ENCODE assay signal across 23 cellular contexts in genomic region chr2:107364361-107364950, GRCh38.
"Had no signal": no experiment of that assay in that cellular context is flagged by ENCODE, and none has a peak within 500 bp of the region (broad histone marks: within the 10 kb centered on the region; RNA-seq: fewer than 3 reads in every experiment).

No MANE protein-coding gene starts in this region.

- H3K9me3 Mint-ChIP-seq: nephron progenitor cell had no signal

- H3K4me3 Mint-ChIP-seq: activated naive CD8-positive, alpha-beta T cell; nephron progenitor cell had no signal

- H3K27ac Mint-ChIP-seq: activated naive CD8-positive, alpha-beta T cell had no signal

- H3K4me3 ChIP-seq: colonic mucosa, left lung, skin epidermis, vagina had no signal

- H3K36me3 Mint-ChIP-seq: activated naive CD8-positive, alpha-beta T cell had no signal

- ATAC-seq: left lung had no signal

- DNase-seq: activated CD4-positive, CD25-positive, alpha-beta regulatory T cell treated with anti-CD3 and anti-CD28 coated beads, Interleukin-2, amount 50 U/mL, for 72 hours; activated CD8-positive, alpha-beta memory T cell treated with anti-CD3 and anti-CD28 coated beads for 24 hours; activated CD8-positive, alpha-beta memory T cell treated with anti-CD3 and anti-CD28 coated beads, Interleukin-2, amount 50 U/mL, for 48 hours; activated gamma-delta T cell treated with Interleukin-2 at 50 U/mL for 16 hours; amniotic stem cell; central memory CD4-positive, alpha-beta T cell; colonic mucosa; erythroblast; glutamatergic neuron; hypothalamus; kidney; left lung; mammary epithelial cell; midbrain; nephron progenitor cell; nucleus accumbens; stimulated activated CD4-positive, alpha-beta T cell treated with anti-CD3 and anti-CD28 coated beads, Interleukin-15, amount 100 ng/mL, for 24 hours; stimulated activated CD4-positive, alpha-beta T cell treated with anti-CD3 and anti-CD28 coated beads, Interleukin-2, amount 100 ng/mL, for 48 hours; SW 1271; T-helper 2 cell had no signal

- H3K27me3 Mint-ChIP-seq: activated naive CD8-positive, alpha-beta T cell had no signal
